25 cellular contexts compared by ENCODE assay signal in genomic region chr20:35077341-35077740, GRCh38.
"Had no signal": no experiment of that assay in that cellular context is flagged by ENCODE, and none has a peak within 500 bp of the region (broad histone marks: within the 10 kb centered on the region; RNA-seq: fewer than 3 reads in every experiment).

No MANE protein-coding gene starts in this region.

- H3K27me3 Mint-ChIP-seq: activated CD4-positive, alpha-beta memory T cell treated with anti-CD3 and anti-CD28 coated beads for 36 hours; activated naive CD8-positive, alpha-beta T cell treated with anti-CD3 and anti-CD28 coated beads, Interleukin-2, amount 10 ng/mL, durations not matched to agents 7 days and 5 days; dendritic cell treated with granulocyte-macrophage colony-stimulating factor and Interleukin-4, amounts not matched to agents 40 ng/mL and 50 ng/mL, for 4 days; naive thymus-derived CD4-positive, alpha-beta T cell; stimulated activated memory B cell treated with anti-CD40 and anti-IgM and Interleukin-4, amounts not matched to agents 10 μg/mL and 1 μg/mL and 100 μg/mL, for 72 hours; T-cell had no signal

- H3K9me3 Mint-ChIP-seq: dendritic cell treated with granulocyte-macrophage colony-stimulating factor and Interleukin-4, amounts not matched to agents 40 ng/mL and 50 ng/mL, for 4 days; T-cell had no signal

- DNase-seq: activated CD4-positive, alpha-beta memory T cell treated with anti-CD3 and anti-CD28 coated beads for 36 hours; activated CD4-positive, alpha-beta T cell treated with anti-CD3 and anti-CD28 coated beads for 48 hours; activated effector memory CD4-positive, alpha-beta T cell treated with Interleukin-2 at 50 U/mL for 16 hours; activated naive CD4-positive, alpha-beta T cell treated with Interleukin-2 at 50 U/mL for 16 hours; activated naive CD8-positive, alpha-beta T cell treated with anti-CD3 and anti-CD28 coated beads, Interleukin-2, amount 10 ng/mL, durations not matched to agents 7 days and 5 days; brain microvascular endothelial cell; central memory CD4-positive, alpha-beta T cell; left ventricle myocardium superior; midbrain; naive thymus-derived CD4-positive, alpha-beta T cell; pancreas; retina; stimulated activated CD4-positive, alpha-beta T cell treated with anti-CD3 and anti-CD28 coated beads, Interleukin-4, amount 100 ng/mL, for 24 hours; T-cell; tibial artery; upper lobe of right lung had no signal

- H3K27me3 ChIP-seq: brain microvascular endothelial cell, esophagus muscularis mucosa, pancreas, suprapubic skin, tibial artery, upper lobe of right lung had no signal

- ATAC-seq: left ventricle myocardium superior; naive thymus-derived CD4-positive, alpha-beta T cell; pancreas; sciatic nerve; stimulated activated memory B cell treated with anti-CD40 and anti-IgM and Interleukin-4, amounts not matched to agents 10 μg/mL and 1 μg/mL and 100 μg/mL, for 72 hours; T-cell had no signal

- H3K27ac Mint-ChIP-seq: activated CD4-positive, alpha-beta memory T cell treated with anti-CD3 and anti-CD28 coated beads for 36 hours; activated naive CD8-positive, alpha-beta T cell treated with anti-CD3 and anti-CD28 coated beads, Interleukin-2, amount 10 ng/mL, durations not matched to agents 7 days and 5 days; dendritic cell treated with granulocyte-macrophage colony-stimulating factor and Interleukin-4, amounts not matched to agents 40 ng/mL and 50 ng/mL, for 4 days; naive thymus-derived CD4-positive, alpha-beta T cell; stimulated activated memory B cell treated with anti-CD40 and anti-IgM and Interleukin-4, amounts not matched to agents 10 μg/mL and 1 μg/mL and 100 μg/mL, for 72 hours; T-helper 2 cell treated with Interferon-gamma antibody and Interleukin-4, amounts not matched to agents 5 μg/mL and 100 μg/mL, for 36 hours had no signal

- H3K4me1 ChIP-seq: prostate gland, upper lobe of right lung had no signal

- H3K9me3 ChIP-seq: pancreas, prostate gland, tibial artery, upper lobe of right lung had no signal

- H3K27ac ChIP-seq: brain microvascular endothelial cell, esophagus muscularis mucosa, pancreas, prostate gland, suprapubic skin, tibial artery, upper lobe of right lung, VCaP had no signal

- H3K4me3 ChIP-seq: esophagus muscularis mucosa, pancreas, prostate gland, skin epidermis, suprapubic skin, tibial artery, upper lobe of right lung had no signal

- H3K4me3 Mint-ChIP-seq: activated CD4-positive, alpha-beta memory T cell treated with anti-CD3 and anti-CD28 coated beads for 36 hours; activated naive CD8-positive, alpha-beta T cell treated with anti-CD3 and anti-CD28 coated beads, Interleukin-2, amount 10 ng/mL, durations not matched to agents 7 days and 5 days; dendritic cell treated with granulocyte-macrophage colony-stimulating factor and Interleukin-4, amounts not matched to agents 40 ng/mL and 50 ng/mL, for 4 days; naive thymus-derived CD4-positive, alpha-beta T cell; stimulated activated memory B cell treated with anti-CD40 and anti-IgM and Interleukin-4, amounts not matched to agents 10 μg/mL and 1 μg/mL and 100 μg/mL, for 72 hours; T-cell; T-helper 2 cell treated with Interferon-gamma antibody and Interleukin-4, amounts not matched to agents 5 μg/mL and 100 μg/mL, for 36 hours had no signal
